ENCODE assay signal across 2 cellular contexts in genomic region chr11:2164861-2165555, GRCh38.
TF ChIP-seq lines count a peak whose summit lies in the region.

No MANE protein-coding gene starts in this region.

TF ChIP-seq in HepG2, 621 proteins besides CTCF, POLR2A, EP300 and RAD21:
- TF ChIP-seq SPEN (CRISPR knock-in tag; IDR thresholded peaks at IDR 0.05; ENCODE audit: low read depth) (no peak), ZSCAN9 (CRISPR knock-in tag; IDR thresholded peaks at IDR 0.05; ENCODE audit: borderline replicate concordance) (no peak), ZBTB43 (CRISPR knock-in tag; conservative IDR thresholded peaks at IDR 0.05) (no peak), EZH2 (conservative IDR thresholded peaks at IDR 0.05; ENCODE audit: low read depth, low read length) (0 out of 2 replicates have a peak, but pooled peaks have one; percentile 46)

TF ChIP-seq in K562, 482 proteins besides CTCF, POLR2A, EP300 and RAD21:
- TF ChIP-seq ZBTB40 (IDR thresholded peaks at IDR 0.05) = no peak
- TF ChIP-seq ZBTB40 (CRISPR knock-in tag; IDR thresholded peaks at IDR 0.05) = no peak
- TF ChIP-seq NFIC (IDR thresholded peaks at IDR 0.05) = peak; percentile 65
TF ChIP-seq in K562: peak in this region for 1.
